18 cellular contexts compared by ENCODE assay signal in the genomic region with DNA sequence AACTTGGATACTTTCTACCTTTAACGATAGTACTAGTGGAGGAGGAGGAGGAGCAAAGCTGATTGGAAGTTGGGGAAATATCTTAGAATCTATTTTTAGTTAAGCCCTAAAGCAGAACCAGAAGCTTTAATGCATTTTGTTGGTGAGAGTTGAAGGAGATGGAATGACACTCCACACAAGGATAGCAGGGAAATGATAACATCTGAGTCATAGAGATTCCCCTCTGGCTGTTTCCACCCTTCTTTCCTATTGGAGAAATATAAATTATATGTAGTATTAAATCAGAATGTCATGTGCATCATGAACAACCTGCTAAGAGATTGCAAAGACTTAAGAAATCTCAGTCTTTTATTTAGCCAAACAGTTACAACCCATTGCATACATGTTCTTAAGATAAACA.
DNase-seq lines count a peak whose midpoint lies in the region; ATAC-seq and TF ChIP-seq lines count a peak whose summit lies in the region.
"Had no signal": no experiment of that assay in that cellular context is flagged by ENCODE, and none has a peak within 500 bp of the region (broad histone marks: within the 10 kb centered on the region; RNA-seq: fewer than 3 reads in every experiment).

No MANE protein-coding gene starts in this region.

- intact Hi-C loops in mucosa of descending colon (cut with DNase I, micrococcal nuclease) = no loop called here

- H3K4me1 ChIP-seq in mucosa of descending colon (ENCODE audit: low read depth) = no peaks in the 10 kb centered on the region
- H3K4me1 ChIP-seq: BLaER1 had no signal

- peak overlapping the region in 2 of 3 experiments; percentile 78 to 81 for H3K27ac Mint-ChIP-seq in nephron
- H3K27ac Mint-ChIP-seq: B cell; CD4-positive, alpha-beta T cell; CD8-positive, alpha-beta memory T cell had no signal

- no peaks in the 10 kb centered on the region for H3K9me3 ChIP-seq in mucosa of descending colon
- H3K9me3 ChIP-seq: BLaER1 had no signal

- no peaks in the 10 kb centered on the region for H3K36me3 ChIP-seq in mucosa of descending colon (ENCODE audit: low read depth)
- H3K36me3 ChIP-seq: BLaER1 had no signal

- peaks cover 6% of the 10 kb centered on the region for H3K9me3 Mint-ChIP-seq in nephron
- H3K9me3 Mint-ChIP-seq: CD4-positive, alpha-beta T cell had no signal

- H3K4me1 Mint-ChIP-seq in nephron = peaks cover 5% of the 10 kb centered on the region
- H3K4me1 Mint-ChIP-seq: B cell; CD8-positive, alpha-beta memory T cell had no signal

- H3K4me3 ChIP-seq in mucosa of descending colon = no peak overlapping the region
- H3K4me3 ChIP-seq: BLaER1, GM23248 had no signal

- H3K36me3 Mint-ChIP-seq in nephron (ENCODE audit: low read depth) = no peaks in the 10 kb centered on the region
- H3K36me3 Mint-ChIP-seq: CD8-positive, alpha-beta memory T cell had no signal

- ATAC-seq in mucosa of descending colon = no peak
- no peak for ATAC-seq in GM21367 (IDR thresholded peaks at IDR 0.05; ENCODE audit: unreplicated experiment)

- H3K4me3 Mint-ChIP-seq in nephron = no peak overlapping the region
- H3K4me3 Mint-ChIP-seq: B cell; CD4-positive, alpha-beta T cell; CD8-positive, alpha-beta memory T cell had no signal

- DNase-seq in M059J (ENCODE audit: low read depth) = peak; percentile 18
- peak; percentile 15 for DNase-seq in RPMI7951 (ENCODE audit: low read depth)
- no peak for DNase-seq in NCI-H510A (lab: John Stamatoyannopoulos, UW)
- no peak for DNase-seq in mucosa of descending colon
- no peak for DNase-seq in CD1c-positive myeloid dendritic cell (ENCODE audit: extremely low spot score)
- DNase-seq: CD4-positive, alpha-beta T cell; CD8-positive, alpha-beta memory T cell; DMS 273 treated with DMSO at 0.1 percent for 48 hours; DMS79; EL; GF-D8; GM23248; H7; HCEC 1CT had no signal

- peaks cover 3% of the 10 kb centered on the region for H3K27me3 Mint-ChIP-seq in nephron (ENCODE audit: low read depth)
- H3K27me3 Mint-ChIP-seq: B cell; CD4-positive, alpha-beta T cell had no signal

- TF ChIP-seq CTCF in nephron (IDR thresholded peaks at IDR 0.05; ENCODE audit: unreplicated experiment in 3 of 3) (no peak), mucosa of descending colon (IDR thresholded peaks at IDR 0.05) (no peak)

Comparison
In these comparisons a context has a peak if more than half of its experiments do, and no peak if none do; other contexts are left out.
1. DNase-seq: peak in M059J (single experiment) and RPMI7951 (single experiment); none in NCI-H510A (single experiment), mucosa of descending colon (0 of 3) and CD1c-positive myeloid dendritic cell (single experiment).